Comparison of ENCODE assay signal across 27 cellular contexts in the genomic region with DNA sequence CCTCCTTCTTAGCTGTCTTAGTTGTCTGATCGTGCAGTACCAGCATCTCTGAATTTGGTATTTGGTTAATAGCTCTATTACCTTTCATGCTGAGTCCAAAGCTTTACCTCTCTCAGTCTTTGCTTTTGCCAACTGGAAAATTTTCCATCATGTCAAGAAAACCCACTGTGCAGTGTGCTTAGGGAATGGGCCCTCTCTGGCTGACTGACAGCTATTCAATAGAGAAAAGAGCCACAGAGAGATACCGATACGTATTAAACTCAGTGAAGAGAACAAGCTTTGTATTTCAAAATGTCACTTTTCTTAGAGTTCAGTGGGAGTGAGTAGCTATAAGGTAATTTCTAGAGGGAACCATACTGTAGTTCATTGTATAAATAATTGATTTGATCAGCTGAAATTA.
"Had no signal": no experiment of that assay in that cellular context is flagged by ENCODE, and none has a peak within 500 bp of the region (broad histone marks: within the 10 kb centered on the region; RNA-seq: fewer than 3 reads in every experiment).

No MANE protein-coding gene starts in this region.

- H3K9ac ChIP-seq: parathyroid adenoma had no signal

- H3K9me3 Mint-ChIP-seq: nephron; stimulated activated memory B cell treated with anti-CD40 and anti-IgM and Interleukin-4, amounts not matched to agents 10 μg/mL and 1 μg/mL and 100 μg/mL, for 72 hours had no signal

- H3K4me1 Mint-ChIP-seq: naive thymus-derived CD4-positive, alpha-beta T cell; natural killer cell; nephron; stimulated activated memory B cell treated with anti-CD40 and anti-IgM and Interleukin-4, amounts not matched to agents 10 μg/mL and 1 μg/mL and 100 μg/mL, for 72 hours; stimulated activated naive CD8-positive, alpha-beta T cell treated with anti-CD3 and anti-CD28 coated beads, Interleukin-15, amount 100 ng/mL, for 72 hours had no signal

- H2AFZ ChIP-seq: parathyroid adenoma had no signal

- H3K36me3 ChIP-seq: ovary, right lobe of liver, sigmoid colon, thoracic aorta, thyroid gland, tibial nerve, upper lobe of left lung, vagina had no signal

- H3K27me3 ChIP-seq: ovary, right lobe of liver, sigmoid colon, thyroid gland, tibial nerve, upper lobe of left lung, vagina had no signal

- H3K4me3 ChIP-seq: ovary, right lobe of liver, sigmoid colon, thoracic aorta, thyroid gland, tibial nerve, upper lobe of left lung, vagina had no signal

- H3K79me2 ChIP-seq: parathyroid adenoma had no signal

- H3K27me3 Mint-ChIP-seq: naive thymus-derived CD4-positive, alpha-beta T cell; progenitor cell of endocrine pancreas; stimulated activated memory B cell treated with anti-CD40 and anti-IgM and Interleukin-4, amounts not matched to agents 10 μg/mL and 1 μg/mL and 100 μg/mL, for 72 hours; stimulated activated naive CD8-positive, alpha-beta T cell treated with anti-CD3 and anti-CD28 coated beads, Interleukin-15, amount 100 ng/mL, for 72 hours had no signal

- DNase-seq: naive thymus-derived CD4-positive, alpha-beta T cell; natural killer cell; occipital lobe; ovary; posterior cingulate gyrus; right cardiac atrium; right lobe of liver; sigmoid colon; small intestine; stimulated activated CD4-positive, alpha-beta T cell treated with anti-CD3 and anti-CD28 coated beads, Interleukin-1b, Interleukin-23, amount 100 ng/mL, for 48 hours; stimulated activated CD4-positive, alpha-beta T cell treated with anti-CD3 and anti-CD28 coated beads, Interleukin-4, amount 100 ng/mL, for 1 hour; stimulated activated CD4-positive, alpha-beta T cell treated with anti-CD3 and anti-CD28 coated beads, Interleukin-4, amount 100 ng/mL, for 4 hours; stimulated activated CD8-positive, alpha-beta memory T cell treated with anti-CD3 and anti-CD28 coated beads, Interleukin-4, amount 100 ng/mL, for 48 hours; stimulated activated naive CD4-positive, alpha-beta T cell; stimulated activated naive CD8-positive, alpha-beta T cell treated with anti-CD3 and anti-CD28 coated beads, Interleukin-15, amount 100 ng/mL, for 72 hours; stimulated activated naive CD8-positive, alpha-beta T cell treated with anti-CD3 and anti-CD28 coated beads, Interleukin-15, Interleukin-2, amounts not matched to agents 100 U/mL and 50 U/mL, for 24 hours; substantia nigra; thyroid gland; trophoblast cell; upper lobe of left lung had no signal

- H3K4me1 ChIP-seq: parathyroid adenoma, right lobe of liver, sigmoid colon, thyroid gland, tibial nerve, upper lobe of left lung, vagina had no signal

- ATAC-seq: naive thymus-derived CD4-positive, alpha-beta T cell; natural killer cell; right cardiac atrium; right lobe of liver; stimulated activated memory B cell treated with anti-CD40 and anti-IgM and Interleukin-4, amounts not matched to agents 10 μg/mL and 1 μg/mL and 100 μg/mL, for 72 hours; stimulated activated naive CD8-positive, alpha-beta T cell treated with anti-CD3 and anti-CD28 coated beads, Interleukin-15, amount 100 ng/mL, for 72 hours; stimulated activated naive CD8-positive, alpha-beta T cell treated with anti-CD3 and anti-CD28 coated beads, Interleukin-15, Interleukin-2, amounts not matched to agents 100 U/mL and 50 U/mL, for 24 hours had no signal

- H3K27ac Mint-ChIP-seq: naive thymus-derived CD4-positive, alpha-beta T cell; natural killer cell; nephron; progenitor cell of endocrine pancreas; stimulated activated memory B cell treated with anti-CD40 and anti-IgM and Interleukin-4, amounts not matched to agents 10 μg/mL and 1 μg/mL and 100 μg/mL, for 72 hours; stimulated activated naive CD8-positive, alpha-beta T cell treated with anti-CD3 and anti-CD28 coated beads, Interleukin-15, amount 100 ng/mL, for 72 hours had no signal

- H3K27ac ChIP-seq: ovary, parathyroid adenoma, right lobe of liver, sigmoid colon, thoracic aorta, thyroid gland, tibial nerve, upper lobe of left lung, vagina had no signal

- H3K36me3 Mint-ChIP-seq: naive thymus-derived CD4-positive, alpha-beta T cell; natural killer cell; stimulated activated memory B cell treated with anti-CD40 and anti-IgM and Interleukin-4, amounts not matched to agents 10 μg/mL and 1 μg/mL and 100 μg/mL, for 72 hours had no signal

- H3K4me3 Mint-ChIP-seq: naive thymus-derived CD4-positive, alpha-beta T cell; natural killer cell; nephron; stimulated activated memory B cell treated with anti-CD40 and anti-IgM and Interleukin-4, amounts not matched to agents 10 μg/mL and 1 μg/mL and 100 μg/mL, for 72 hours; stimulated activated naive CD8-positive, alpha-beta T cell treated with anti-CD3 and anti-CD28 coated beads, Interleukin-15, amount 100 ng/mL, for 72 hours had no signal

- H3K9me3 ChIP-seq: ovary, right lobe of liver, sigmoid colon, thoracic aorta, thyroid gland, tibial nerve, upper lobe of left lung, vagina had no signal
